Comparison of ENCODE assay signal across 8 cellular contexts in the genomic region with DNA sequence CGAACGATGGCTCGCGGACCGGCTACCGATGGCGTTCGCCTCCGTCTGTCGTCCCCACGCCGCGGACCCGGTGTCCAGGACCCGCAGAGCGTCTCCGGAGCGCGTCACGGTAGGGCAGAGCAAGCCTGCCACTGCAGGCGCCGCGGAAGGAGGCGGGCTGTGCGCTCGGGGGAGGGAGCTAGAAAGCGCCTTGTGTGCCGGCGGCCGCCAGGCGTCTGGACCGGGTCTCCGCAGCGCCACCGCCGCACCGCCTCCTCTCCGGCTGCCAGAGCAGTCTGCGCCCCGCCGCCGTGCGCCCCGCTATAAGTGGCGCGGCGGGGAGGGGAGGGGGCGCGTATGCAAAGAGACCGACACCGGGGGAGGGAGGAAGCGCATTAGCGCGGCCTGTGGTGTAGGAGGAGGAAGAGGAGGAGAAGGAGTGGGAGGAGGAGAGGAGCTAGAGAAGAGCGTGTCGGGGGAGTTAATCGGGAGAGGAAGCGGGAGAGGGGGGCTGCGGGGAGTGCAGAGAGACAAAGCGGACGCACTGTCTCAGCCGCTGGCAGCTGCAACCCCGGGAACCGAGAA. TPM values are rescaled to one million over a fixed set of nuclear protein-coding genes. Genes with fewer than 3 reads are reported as not detected.
DNase-seq lines count a peak whose midpoint lies in the region; ATAC-seq and TF ChIP-seq lines count a peak whose summit lies in the region.

A gene with protein sequence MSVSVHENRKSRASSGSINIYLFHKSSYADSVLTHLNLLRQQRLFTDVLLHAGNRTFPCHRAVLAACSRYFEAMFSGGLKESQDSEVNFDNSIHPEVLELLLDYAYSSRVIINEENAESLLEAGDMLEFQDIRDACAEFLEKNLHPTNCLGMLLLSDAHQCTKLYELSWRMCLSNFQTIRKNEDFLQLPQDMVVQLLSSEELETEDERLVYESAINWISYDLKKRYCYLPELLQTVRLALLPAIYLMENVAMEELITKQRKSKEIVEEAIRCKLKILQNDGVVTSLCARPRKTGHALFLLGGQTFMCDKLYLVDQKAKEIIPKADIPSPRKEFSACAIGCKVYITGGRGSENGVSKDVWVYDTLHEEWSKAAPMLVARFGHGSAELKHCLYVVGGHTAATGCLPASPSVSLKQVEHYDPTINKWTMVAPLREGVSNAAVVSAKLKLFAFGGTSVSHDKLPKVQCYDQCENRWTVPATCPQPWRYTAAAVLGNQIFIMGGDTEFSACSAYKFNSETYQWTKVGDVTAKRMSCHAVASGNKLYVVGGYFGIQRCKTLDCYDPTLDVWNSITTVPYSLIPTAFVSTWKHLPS (minus strand): TSS at position 279 of the 564 bp plus-strand sequence. CDS start 4,243 bp downstream, outside the sequence.

- H3K36me3 ChIP-seq in BLaER1 treated with 17β-estradiol and CSF1 and Interleukin-3, amounts not matched to agents 10 nM and 100 nM, result peaks cover 8 to 34% (median 17%) of the 10 kb centered on the region in 11 experiments
- H3K36me3 ChIP-seq in ectodermal cell (ENCODE audit: control insufficient read depth, insufficient read depth, low read length) (peaks cover 7% of the 10 kb centered on the region), lower lobe of right lung (peaks cover 7% of the 10 kb centered on the region)

- peak within 1 kb of the TSS; percentile 75 to 97 (median 94) for H3K4me3 ChIP-seq in BLaER1 treated with 17β-estradiol and CSF1 and Interleukin-3, amounts not matched to agents 10 nM and 100 nM
- peak within 1 kb of the TSS; percentile 67 for H3K4me3 ChIP-seq in ectodermal cell (ENCODE audit: insufficient read depth, low read depth, low read length)
- H3K4me3 ChIP-seq in lower lobe of right lung, result peak within 1 kb of the TSS; percentile 94

- ATAC-seq in HG03439 (IDR thresholded peaks at IDR 0.05; ENCODE audit: unreplicated experiment) (peak; percentile 69), lower lobe of right lung (peak; percentile 93 to 94)

- H3K27ac ChIP-seq in BLaER1 treated with 17β-estradiol and CSF1 and Interleukin-3, amounts not matched to agents 10 nM and 100 nM, result peak within 1 kb of the TSS; percentile 67 to 98 (median 94); a peak in 21 of 22 replicates
- H3K27ac ChIP-seq in ectodermal cell (ENCODE audit: insufficient read depth, low read depth, low read length, poor library complexity, severe bottlenecking) (peak within 1 kb of the TSS; percentile 94), lower lobe of right lung (peak within 1 kb of the TSS; percentile 93)

- DNase-seq in NCI-H69 (lab: John Stamatoyannopoulos, UW) (peak; percentile 99), lower lobe of right lung (peak; percentile 95)
- peak; percentile 80 for DNase-seq in activated CD4-positive, alpha-beta memory T cell treated with anti-CD3 and anti-CD28 coated beads, Interleukin-2, amount 10 ng/mL, durations not matched to agents 7 days and 5 days
- DNase-seq in stimulated activated CD4-positive, alpha-beta T cell treated with anti-CD3 and anti-CD28 coated beads, Interleukin-4, amount 100 ng/mL, for 48 hours (ENCODE audit: low read depth in 2 of 2), result peak; percentile 61 to 70

- H3K4me2 ChIP-seq in BLaER1 treated with 17β-estradiol and CSF1 and Interleukin-3, amounts not matched to agents 10 nM and 100 nM, result peak within 1 kb of the TSS; percentile 73 to 99 (median 94)

- peaks cover 0 to 7% (median 0%) of the 10 kb centered on the region in 11 experiments; a peak in 4 of 22 replicates for H3K9me3 ChIP-seq in BLaER1 treated with 17β-estradiol and CSF1 and Interleukin-3, amounts not matched to agents 10 nM and 100 nM (replicated peaks in 1 of 11)
- no peaks in the 10 kb centered on the region for H3K9me3 ChIP-seq in ectodermal cell (ENCODE audit: control insufficient read depth, low read length)
- H3K9me3 ChIP-seq in lower lobe of right lung, result no peaks in the 10 kb centered on the region

- POLR2A ChIA-PET in activated CD4-positive, alpha-beta memory T cell treated with anti-CD3 and anti-CD28 coated beads, Interleukin-2, amount 10 ng/mL, durations not matched to agents 7 days and 5 days (lab: Charles Lee), result interaction anchor here (1.1 to 2.2 kb wide), 5 partner anchors 9 to 183 kb away, joined by 3 to 9 read pairs (median 4); no protein-coding TSS in a partner anchor

- peak within 1 kb of the TSS; percentile 73 for H3K4me3 Mint-ChIP-seq in activated CD4-positive, alpha-beta memory T cell treated with anti-CD3 and anti-CD28 coated beads, Interleukin-2, amount 10 ng/mL, durations not matched to agents 7 days and 5 days

- H3K36me3 Mint-ChIP-seq in activated CD4-positive, alpha-beta memory T cell treated with anti-CD3 and anti-CD28 coated beads, Interleukin-2, amount 10 ng/mL, durations not matched to agents 7 days and 5 days (ENCODE audit: low read depth), result no peaks in the 10 kb centered on the region

- peaks cover 45 to 76% (median 63%) of the 10 kb centered on the region in 10 experiments for H3K4me1 ChIP-seq in BLaER1 treated with 17β-estradiol and CSF1 and Interleukin-3, amounts not matched to agents 10 nM and 100 nM
- H3K4me1 ChIP-seq in ectodermal cell (ENCODE audit: control insufficient read depth, insufficient read depth, low read length) (peaks cover 13% of the 10 kb centered on the region), lower lobe of right lung (peaks cover 64% of the 10 kb centered on the region)

- peaks cover 31% of the 10 kb centered on the region for H3K4me1 Mint-ChIP-seq in activated CD4-positive, alpha-beta memory T cell treated with anti-CD3 and anti-CD28 coated beads, Interleukin-2, amount 10 ng/mL, durations not matched to agents 7 days and 5 days

- CTCF ChIA-PET in activated CD4-positive, alpha-beta memory T cell treated with anti-CD3 and anti-CD28 coated beads, Interleukin-2, amount 10 ng/mL, durations not matched to agents 7 days and 5 days (lab: Charles Lee), result interaction anchor here (0.6 to 3.7 kb wide), 15 partner anchors 9 to 738 kb away, joined by 3 to 20 read pairs (median 5); no protein-coding TSS in a partner anchor

- peak within 1 kb of the TSS; percentile 79 to 96 (median 93) for H3K9ac ChIP-seq in BLaER1 treated with 17β-estradiol and CSF1 and Interleukin-3, amounts not matched to agents 10 nM and 100 nM

- TF ChIP-seq CTCF in lower lobe of right lung (IDR thresholded peaks at IDR 0.05), result peak; percentile 60

- 0 to 1% methylated on average over 64 of the region's 64 CpGs for WGBS in ectodermal cell, 2 experiments

- intact Hi-C loops in lower lobe of right lung (cut with DNase I), result no loop called here

- no peak within 1 kb of the TSS for H3K27ac Mint-ChIP-seq in activated CD4-positive, alpha-beta memory T cell treated with anti-CD3 and anti-CD28 coated beads, Interleukin-2, amount 10 ng/mL, durations not matched to agents 7 days and 5 days

- peaks cover 29 to 49% (median 48%) of the 10 kb centered on the region in 11 experiments; a peak in 21 of 22 replicates for H4K20me1 ChIP-seq in BLaER1 treated with 17β-estradiol and CSF1 and Interleukin-3, amounts not matched to agents 10 nM and 100 nM

- no peaks in the 10 kb centered on the region for H3K27me3 ChIP-seq in BLaER1 treated with 17β-estradiol and CSF1 and Interleukin-3, amounts not matched to agents 10 nM and 100 nM
- H3K27me3 ChIP-seq in ectodermal cell (ENCODE audit: control insufficient read depth, insufficient read depth, low read length, poor library complexity, severe bottlenecking) (peaks cover 9% of the 10 kb centered on the region), lower lobe of right lung (ENCODE audit: low read depth) (no peaks in the 10 kb centered on the region)

- peak; percentile 99 for TF ChIP-seq POLR2A in GM19193 (IDR thresholded peaks at IDR 0.05; ENCODE audit: extremely low read depth, insufficient read depth, insufficient read length)

- no peaks in the 10 kb centered on the region for H3K9me3 Mint-ChIP-seq in activated CD4-positive, alpha-beta memory T cell treated with anti-CD3 and anti-CD28 coated beads, Interleukin-2, amount 10 ng/mL, durations not matched to agents 7 days and 5 days

- H3K27me3 Mint-ChIP-seq in activated CD4-positive, alpha-beta memory T cell treated with anti-CD3 and anti-CD28 coated beads, Interleukin-2, amount 10 ng/mL, durations not matched to agents 7 days and 5 days, result peaks cover 52% of the 10 kb centered on the region

RNA-seq across cellular contexts. Expression of the gene that starts here (rescaled TPM):
- total RNA-seq in activated CD4-positive, alpha-beta memory T cell treated with anti-CD3 and anti-CD28 coated beads, Interleukin-2, amount 10 ng/mL, durations not matched to agents 7 days and 5 days, result under 1 TPM; 0.43 to 0.73 TPM
- 68.9 TPM for polyA plus RNA-seq in ectodermal cell (2013, experiment 1 of 4)
- polyA plus RNA-seq in ectodermal cell (2013, experiment 2 of 4), result 51.2 TPM
- polyA plus RNA-seq in ectodermal cell (2013, experiment 3 of 4), result 50.2 TPM
- polyA plus RNA-seq in ectodermal cell (2013, experiment 4 of 4), result 47.8 TPM
- total RNA-seq in lower lobe of right lung, result 18.8 TPM

Comparison
In these comparisons a context has a peak if more than half of its experiments do, and no peak if none do; other contexts are left out.
1. Peak in every context shown above with its lines: DNase-seq, ATAC-seq, H3K4me3 ChIP-seq and H3K27ac ChIP-seq.
2. RNA of the gene that starts here (total RNA-seq): 18.8 TPM in lower lobe of right lung (single experiment); 0.43 to 0.73 TPM in activated CD4-positive, alpha-beta memory T cell treated with anti-CD3 and anti-CD28 coated beads, Interleukin-2, amount 10 ng/mL, durations not matched to agents 7 days and 5 days; every median in the first group is over 10 times any median in the second.
3. Peak in DNase-seq in activated CD4-positive, alpha-beta memory T cell treated with anti-CD3 and anti-CD28 coated beads, Interleukin-2, amount 10 ng/mL, durations not matched to agents 7 days and 5 days; RNA of the gene not detected or under 1 TPM.